8 cellular contexts compared by ENCODE assay signal in the genomic region with DNA sequence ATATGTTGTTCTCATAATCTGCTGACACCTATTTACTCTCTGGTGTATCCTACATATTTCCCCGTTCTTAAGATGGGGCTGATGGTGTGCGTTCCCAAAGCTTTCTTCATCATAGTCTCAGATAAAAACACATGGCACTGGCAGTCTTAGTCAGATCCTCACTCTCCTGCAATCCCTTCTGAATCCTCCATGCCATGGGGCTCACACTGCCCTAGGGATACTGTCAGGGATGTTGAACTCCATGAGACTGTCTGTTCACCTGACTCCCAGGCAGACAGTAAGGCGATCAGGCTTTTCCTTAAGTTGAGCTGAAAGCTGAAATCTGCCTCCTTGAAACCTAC.
A peak's percentile ranks its signal among the peaks of the same experiment; 100 is the strongest.
DNase-seq lines count a peak whose midpoint lies in the region; ATAC-seq, FAIRE-seq and TF ChIP-seq lines count a peak whose summit lies in the region.

No MANE protein-coding gene starts in this region.

- WGBS in A549 (ENCODE audit: missing lambda C conversion rate): 52% methylated on average over 3 of the region's 3 CpGs
- WGBS in SK-N-SH (ENCODE audit: low lambda C conversion rate): 65% methylated on average over 3 of the region's 3 CpGs

- no peaks in the 10 kb centered on the region for H4K20me1 ChIP-seq in SK-N-SH (ENCODE audit: insufficient read depth)

- POLR2A ChIA-PET in A549 (lab: Yijun Ruan, JAX): interaction anchor here (0.6 to 1.8 kb wide), 3 partner anchors 76 to 627 kb away, joined by 3 to 15 read pairs (median 4); partner anchors contain the start of genes MKKS and SLX4IP
- POLR2A ChIA-PET in SK-N-SH (lab: Yijun Ruan, JAX): no interaction called here

- H3K27me3 Mint-ChIP-seq in type B pancreatic cell: no peaks in the 10 kb centered on the region

- intact Hi-C loops in left ventricle myocardium superior (cut with micrococcal nuclease): no loop called here

- H3K4me1 Mint-ChIP-seq in type B pancreatic cell (ENCODE audit: unreplicated experiment): peaks cover 39% of the 10 kb centered on the region

- 0 out of 2 replicates have a peak overlapping the region, but pooled peaks have one; percentile 4 for H2AFZ ChIP-seq in SK-N-SH (ENCODE audit: low read depth)

- TF ChIP-seq POLR2A in A549 (IDR thresholded peaks at IDR 0.05; ENCODE audit: low read length): no peak

- H3K27ac ChIP-seq in A549 (peak overlapping the region; percentile 88 to 89), SK-N-SH (ENCODE audit: low read depth in 2 of 2, low read length in 1 of 2) (peak overlapping the region; percentile 78 to 94)

- no peak for FAIRE-seq in A549 (lab: Jason Lieb, UNC)

- peak in 1 of 2 experiments; percentile 67 for DNase-seq in A549 (ENCODE audit: low read depth in 1 of 2, low spot score in 1 of 2)
- no peak for DNase-seq in SK-N-SH
- DNase-seq in left ventricle myocardium superior: no peak
- DNase-seq in type B pancreatic cell (ENCODE audit: extremely low spot score, unreplicated experiment): no peak
- no peak for DNase-seq in dedifferentiated amniotic fluid mesenchymal stem cell (ENCODE audit: extremely low spot score)
- no peak for DNase-seq in NCI-H1436 (lab: John Stamatoyannopoulos, UW)

- H3K9ac ChIP-seq in SK-N-SH: peak overlapping the region; percentile 51; the same call in 1 of the 2 replicates

- no peaks in the 10 kb centered on the region for H3K9me3 Mint-ChIP-seq in type B pancreatic cell

- H3K79me2 ChIP-seq in SK-N-SH (ENCODE audit: insufficient read depth): peaks cover 5% of the 10 kb centered on the region; the same call in 1 of the 2 replicates

- CTCF ChIA-PET in A549 (lab: Yijun Ruan, JAX) (interaction anchor here (0.6 to 1.2 kb wide), 5 partner anchors 10 to 627 kb away, joined by 3 to 4 read pairs (median 3); no protein-coding TSS in a partner anchor), SK-N-SH (lab: Yijun Ruan, JAX) (no interaction called here)

- H3K36me3 ChIP-seq in SK-N-SH (replicated peaks in 1 of 2; ENCODE audit: control insufficient read depth in 1 of 2, insufficient read depth in 2 of 2, low read length in 1 of 2): no peaks in the 10 kb centered on the region

- ATAC-seq in A549: peak; percentile 83 to 86
- peak; percentile 24 for ATAC-seq in GM21528 (IDR thresholded peaks at IDR 0.05; ENCODE audit: low FRiP score, unreplicated experiment)
- peak; percentile 26 for ATAC-seq in left ventricle myocardium superior
- no peak for ATAC-seq in HG02970 (IDR thresholded peaks at IDR 0.05; ENCODE audit: low FRiP score, unreplicated experiment)

- no peak for TF ChIP-seq RAD21 in A549 (conservative IDR thresholded peaks at IDR 0.05 in 1 of 2, IDR thresholded peaks at IDR 0.05 in 1 of 2)
- no peak for TF ChIP-seq RAD21 in SK-N-SH (IDR thresholded peaks at IDR 0.05; ENCODE audit: low read length)

- no peak overlapping the region for H3K4me3 ChIP-seq in A549
- H3K4me3 ChIP-seq in SK-N-SH (ENCODE audit: low read depth in 2 of 2, low read length in 1 of 2): no peak overlapping the region; a peak in 1 of 4 replicates

- peak overlapping the region; percentile 52 for H3K27ac Mint-ChIP-seq in type B pancreatic cell

- TF ChIP-seq CTCF in A549 (IDR thresholded peaks at IDR 0.05) (no peak), SK-N-SH (IDR thresholded peaks at IDR 0.05) (no peak), type B pancreatic cell (conservative IDR thresholded peaks at IDR 0.05) (no peak)

- peaks cover 72% of the 10 kb centered on the region for H3K4me1 ChIP-seq in A549
- H3K4me1 ChIP-seq in SK-N-SH (ENCODE audit: control insufficient read depth in 1 of 2, insufficient read depth in 2 of 2, low read depth in 1 of 2, low read length in 1 of 2): peaks cover 30 to 46% of the 10 kb centered on the region in 2 experiments

- no peaks in the 10 kb centered on the region for H3K36me3 Mint-ChIP-seq in type B pancreatic cell

- peaks cover 45% of the 10 kb centered on the region for H3F3A ChIP-seq in SK-N-SH (replicated peaks; ENCODE audit: insufficient read depth)

- H3K27me3 ChIP-seq in SK-N-SH (ENCODE audit: insufficient read depth): no peaks in the 10 kb centered on the region

- H3K4me3 Mint-ChIP-seq in type B pancreatic cell: no peak overlapping the region

- TF ChIP-seq EP300 in A549 (IDR thresholded peaks at IDR 0.05) (no peak), SK-N-SH (IDR thresholded peaks at IDR 0.05; ENCODE audit: borderline replicate concordance in 1 of 2, low read depth in 1 of 2, low read length in 1 of 2) (no peak)

- no peaks in the 10 kb centered on the region for H3K9me3 ChIP-seq in A549
- no peaks in the 10 kb centered on the region for H3K9me3 ChIP-seq in SK-N-SH

- peak overlapping the region; percentile 62 for H3K4me2 ChIP-seq in A549
- peak overlapping the region; percentile 72 for H3K4me2 ChIP-seq in SK-N-SH

- no peaks in the 10 kb centered on the region for H3K9me2 ChIP-seq in SK-N-SH

TF ChIP-seq in A549, 52 proteins besides CTCF, POLR2A, EP300 and RAD21:
- 0 out of 2 replicates have a peak, but pooled peaks have one; percentile 7 for TF ChIP-seq ZNF302 (CRISPR knock-in tag; IDR thresholded peaks at IDR 0.05)
- no peak for TF ChIP-seq CHD4 (IDR thresholded peaks at IDR 0.05; ENCODE audit: borderline replicate concordance)
- TF ChIP-seq ELK1 (IDR thresholded peaks at IDR 0.05; ENCODE audit: low read depth, low read length): no peak
- TF ChIP-seq RFX5 (IDR thresholded peaks at IDR 0.05): no peak
- no peak for TF ChIP-seq ESRRA (IDR thresholded peaks at IDR 0.05; ENCODE audit: borderline replicate concordance, low read length)
- TF ChIP-seq BCL3 (IDR thresholded peaks at IDR 0.05): no peak

TF ChIP-seq in SK-N-SH, 30 proteins besides CTCF, POLR2A, EP300 and RAD21:
- no peak for TF ChIP-seq POLR2AphosphoS5 (IDR thresholded peaks at IDR 0.05; ENCODE audit: low read depth, low read length)
- TF ChIP-seq, protein P1, sequence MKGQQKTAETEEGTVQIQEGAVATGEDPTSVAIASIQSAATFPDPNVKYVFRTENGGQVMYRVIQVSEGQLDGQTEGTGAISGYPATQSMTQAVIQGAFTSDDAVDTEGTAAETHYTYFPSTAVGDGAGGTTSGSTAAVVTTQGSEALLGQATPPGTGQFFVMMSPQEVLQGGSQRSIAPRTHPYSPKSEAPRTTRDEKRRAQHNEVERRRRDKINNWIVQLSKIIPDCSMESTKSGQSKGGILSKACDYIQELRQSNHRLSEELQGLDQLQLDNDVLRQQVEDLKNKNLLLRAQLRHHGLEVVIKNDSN (IDR thresholded peaks at IDR 0.05; ENCODE audit: borderline replicate concordance, low read depth): no peak
- TF ChIP-seq MEF2A (IDR thresholded peaks at IDR 0.05; ENCODE audit: borderline replicate concordance, low read depth): no peak
- no peak for TF ChIP-seq CHD2 (IDR thresholded peaks at IDR 0.05; ENCODE audit: low read length, partially characterized antibody)
- TF ChIP-seq TEAD4 (IDR thresholded peaks at IDR 0.05; ENCODE audit: borderline replicate concordance, insufficient read depth): no peak
- no peak for TF ChIP-seq GABPA (IDR thresholded peaks at IDR 0.05; ENCODE audit: low read depth)
- no peak for TF ChIP-seq MXI1 (IDR thresholded peaks at IDR 0.05; ENCODE audit: low read depth, low read length)
- TF ChIP-seq TCF12 (IDR thresholded peaks at IDR 0.05): no peak
- TF ChIP-seq MAX (IDR thresholded peaks at IDR 0.05; ENCODE audit: low read depth): no peak
- no peak for TF ChIP-seq JUND (IDR thresholded peaks at IDR 0.05)
- TF ChIP-seq FOSL2 (IDR thresholded peaks at IDR 0.05; ENCODE audit: borderline replicate concordance, low read depth): no peak
- no peak for TF ChIP-seq RFX5 (IDR thresholded peaks at IDR 0.05; ENCODE audit: low read length)
- no peak for TF ChIP-seq FOXJ3 (CRISPR knock-in tag; IDR thresholded peaks at IDR 0.05)
- TF ChIP-seq NFIC (IDR thresholded peaks at IDR 0.05; ENCODE audit: borderline replicate concordance): no peak
- TF ChIP-seq ZBTB33 (IDR thresholded peaks at IDR 0.05; ENCODE audit: borderline replicate concordance, low read depth): no peak
- TF ChIP-seq, protein P2, sequence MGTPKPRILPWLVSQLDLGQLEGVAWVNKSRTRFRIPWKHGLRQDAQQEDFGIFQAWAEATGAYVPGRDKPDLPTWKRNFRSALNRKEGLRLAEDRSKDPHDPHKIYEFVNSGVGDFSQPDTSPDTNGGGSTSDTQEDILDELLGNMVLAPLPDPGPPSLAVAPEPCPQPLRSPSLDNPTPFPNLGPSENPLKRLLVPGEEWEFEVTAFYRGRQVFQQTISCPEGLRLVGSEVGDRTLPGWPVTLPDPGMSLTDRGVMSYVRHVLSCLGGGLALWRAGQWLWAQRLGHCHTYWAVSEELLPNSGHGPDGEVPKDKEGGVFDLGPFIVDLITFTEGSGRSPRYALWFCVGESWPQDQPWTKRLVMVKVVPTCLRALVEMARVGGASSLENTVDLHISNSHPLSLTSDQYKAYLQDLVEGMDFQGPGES (IDR thresholded peaks at IDR 0.05; ENCODE audit: low read depth, low read length): no peak
- TF ChIP-seq SIN3A (IDR thresholded peaks at IDR 0.05; ENCODE audit: borderline replicate concordance, low read depth, low read length): no peak
